In the genomic region with DNA sequence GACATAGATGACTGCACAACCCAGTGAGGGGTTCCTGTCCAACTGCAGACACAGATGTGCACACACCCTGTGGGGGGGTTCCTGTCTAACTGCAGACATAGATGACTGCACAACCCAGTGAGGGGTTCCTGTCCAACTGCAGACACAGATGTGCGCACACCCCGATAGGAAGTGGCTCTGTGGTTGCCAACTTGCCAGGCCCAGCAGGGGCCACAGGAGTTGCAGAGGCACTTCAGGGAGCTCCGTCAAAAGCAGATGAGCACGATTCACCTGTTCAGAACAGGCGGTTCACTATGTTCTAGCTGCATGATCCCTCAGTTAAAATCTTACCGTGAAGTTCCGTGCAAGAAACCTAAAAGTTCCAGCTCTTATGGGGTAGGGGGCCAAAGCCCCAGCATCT, we compare ENCODE assay signal across 12 cellular contexts. TPM values are rescaled to one million over a fixed set of nuclear protein-coding genes. Genes with fewer than 3 reads are reported as not detected.
"Had no signal": no experiment of that assay in that cellular context is flagged by ENCODE, and none has a peak within 500 bp of the region (broad histone marks: within the 10 kb centered on the region; RNA-seq: fewer than 3 reads in every experiment).

No MANE protein-coding gene starts in this region.

RNA-seq across cellular contexts. Expression of gene FRMD1, which starts 1.6 kb away (rescaled TPM):
- total RNA-seq: kidney epithelial cell, left lung, lower lobe of right lung, lung microvascular endothelial cell, mammary epithelial cell, mesothelial cell of epicardium, mononuclear cell, mucosa of gallbladder, myocyte had no signal
- polyA plus RNA-seq: hepatocyte, immature natural killer cell, keratinocyte had no signal
